In genomic region chr16:57023541-57024249, GRCh38 we compare ENCODE assay signal across 13 cellular contexts. TPM values are rescaled to one million over a fixed set of nuclear protein-coding genes. Genes with fewer than 3 reads are reported as not detected.
A peak's percentile ranks its signal among the peaks of the same experiment; 100 is the strongest.
DNase-seq lines count a peak whose midpoint lies in the region; ATAC-seq, FAIRE-seq and TF ChIP-seq lines count a peak whose summit lies in the region.
"Had no signal": no experiment of that assay in that cellular context is flagged by ENCODE, and none has a peak within 500 bp of the region (broad histone marks: within the 10 kb centered on the region; RNA-seq: fewer than 3 reads in every experiment).

No MANE protein-coding gene starts in this region.

- H3K4me3 Mint-ChIP-seq in activated CD8-positive, alpha-beta memory T cell treated with anti-CD3 and anti-CD28 coated beads, Interleukin-2, amount 10 ng/mL, durations not matched to agents 7 days and 5 days = no peak overlapping the region

- FAIRE-seq in GM12892 (lab: Jason Lieb, UNC) = no peak

- peak; percentile 34; the same call in 1 of the 2 replicates for TF ChIP-seq POLR2A in GM12892 (IDR thresholded peaks at IDR 0.05; ENCODE audit: low read depth, low read length)

- no peaks in the 10 kb centered on the region for H3K27me3 Mint-ChIP-seq in activated CD8-positive, alpha-beta memory T cell treated with anti-CD3 and anti-CD28 coated beads, Interleukin-2, amount 10 ng/mL, durations not matched to agents 7 days and 5 days

- ATAC-seq in activated CD8-positive, alpha-beta memory T cell treated with anti-CD3 and anti-CD28 coated beads, Interleukin-2, amount 10 ng/mL, durations not matched to agents 7 days and 5 days = peak; percentile 62
- ATAC-seq in GM21381 (IDR thresholded peaks at IDR 0.05; ENCODE audit: unreplicated experiment) (no peak), HG03565 (IDR thresholded peaks at IDR 0.05; ENCODE audit: unreplicated experiment) (no peak), GM21529 (IDR thresholded peaks at IDR 0.05; ENCODE audit: unreplicated experiment) (no peak)

- peak overlapping the region; percentile 70 for H3K27ac Mint-ChIP-seq in activated CD8-positive, alpha-beta memory T cell treated with anti-CD3 and anti-CD28 coated beads, Interleukin-2, amount 10 ng/mL, durations not matched to agents 7 days and 5 days

- H3K9me3 Mint-ChIP-seq in activated CD8-positive, alpha-beta memory T cell treated with anti-CD3 and anti-CD28 coated beads, Interleukin-2, amount 10 ng/mL, durations not matched to agents 7 days and 5 days (ENCODE audit: low read depth) = no peaks in the 10 kb centered on the region

- peaks cover 58% of the 10 kb centered on the region for H3K4me1 Mint-ChIP-seq in activated CD8-positive, alpha-beta memory T cell treated with anti-CD3 and anti-CD28 coated beads, Interleukin-2, amount 10 ng/mL, durations not matched to agents 7 days and 5 days

- DNase-seq in GM12892 (ENCODE audit: insufficient read length) (no peak), COLO668 (lab: John Stamatoyannopoulos, UW; ENCODE audit: unreplicated experiment) (no peak)
- DNase-seq in activated CD8-positive, alpha-beta memory T cell treated with anti-CD3 and anti-CD28 coated beads, Interleukin-2, amount 10 ng/mL, durations not matched to agents 7 days and 5 days = peak; percentile 69
- DNase-seq in central memory CD4-positive, alpha-beta T cell = peak; percentile 83
- peak in 2 of 3 experiments; percentile 49 to 76 for DNase-seq in stimulated activated CD4-positive, alpha-beta T cell treated with anti-CD3 and anti-CD28 coated beads, TNF-alpha, amount 100 ng/mL, for 24 hours (ENCODE audit: low read depth in 3 of 3)
- DNase-seq: KG1, lower lobe of right lung, NCI-H446 treated with DMSO at 0.1 percent for 48 hours, SK-N-SH, uterus had no signal

- CTCF ChIA-PET in activated CD8-positive, alpha-beta memory T cell treated with anti-CD3 and anti-CD28 coated beads, Interleukin-2, amount 10 ng/mL, durations not matched to agents 7 days and 5 days (lab: Charles Lee) = interaction anchor here (0.7 to 3.6 kb wide), 11 partner anchors 9 to 393 kb away, joined by 3 to 21 read pairs (median 4); no protein-coding TSS in a partner anchor

- H3K36me3 Mint-ChIP-seq in activated CD8-positive, alpha-beta memory T cell treated with anti-CD3 and anti-CD28 coated beads, Interleukin-2, amount 10 ng/mL, durations not matched to agents 7 days and 5 days = peaks cover 81% of the 10 kb centered on the region

RNA-seq across cellular contexts. Expression of gene NLRC5, which starts 34.3 kb away (rescaled TPM):
- polyA plus RNA-seq in GM12892 (2012; ENCODE audit: missing spikeins) = 99.5 TPM
- 100 to 1,000 TPM; 156 to 287 TPM for total RNA-seq in activated CD8-positive, alpha-beta memory T cell treated with anti-CD3 and anti-CD28 coated beads, Interleukin-2, amount 10 ng/mL, durations not matched to agents 7 days and 5 days

Comparison
In these comparisons a context has a peak if more than half of its experiments do, and no peak if none do; other contexts are left out.
1. DNase-seq: peak in activated CD8-positive, alpha-beta memory T cell treated with anti-CD3 and anti-CD28 coated beads, Interleukin-2, amount 10 ng/mL, durations not matched to agents 7 days and 5 days (single experiment), central memory CD4-positive, alpha-beta T cell (single experiment) and stimulated activated CD4-positive, alpha-beta T cell treated with anti-CD3 and anti-CD28 coated beads, TNF-alpha, amount 100 ng/mL, for 24 hours (2 of 3); none in GM12892 (single experiment) and COLO668 (single experiment).